Comparison of ENCODE assay signal across 1 cellular context in genomic region chr1:167722152-167722869, GRCh38.
TF ChIP-seq lines count a peak whose summit lies in the region.

No MANE protein-coding gene starts in this region.

TF ChIP-seq in K562, 482 proteins besides CTCF, POLR2A, EP300 and RAD21 (continued from another document and continues in another):
- TF ChIP-seq DEAF1 (CRISPR knock-in tag; IDR thresholded peaks at IDR 0.05) (no peak), L3MBTL2 (IDR thresholded peaks at IDR 0.05) (peak; percentile 79), SIN3A (IDR thresholded peaks at IDR 0.05; ENCODE audit: borderline replicate concordance in 2 of 2, control insufficient read depth in 1 of 2, low read depth in 2 of 2, low read length in 2 of 2) (peak; percentile 32 to 78; a peak in 1 of 4 replicates), YBX1 (IDR thresholded peaks at IDR 0.05) (no peak), HMG20A (CRISPR knock-in tag; conservative IDR thresholded peaks at IDR 0.05) (no peak), PHTF2 (CRISPR knock-in tag; IDR thresholded peaks at IDR 0.05) (no peak), TAF9B (IDR thresholded peaks at IDR 0.05; ENCODE audit: partially characterized antibody) (no peak), ZNF408 (CRISPR knock-in tag; IDR thresholded peaks at IDR 0.05; ENCODE audit: low read depth) (no peak), SMARCA5 (IDR thresholded peaks at IDR 0.05) (no peak), ETV5 (CRISPR knock-in tag; IDR thresholded peaks at IDR 0.05; ENCODE audit: low read depth) (no peak), PTTG1 (tag; IDR thresholded peaks at IDR 0.05; ENCODE audit: low read depth) (no peak), DLX4 (CRISPR knock-in tag; IDR thresholded peaks at IDR 0.05) (no peak), CREB3 (tag; conservative IDR thresholded peaks at IDR 0.05; ENCODE audit: low read depth) (no peak), CEBPB (tag; IDR thresholded peaks at IDR 0.05) (no peak), FOXJ3 (CRISPR knock-in tag; IDR thresholded peaks at IDR 0.05) (no peak), PHF8 (IDR thresholded peaks at IDR 0.05; ENCODE audit: borderline replicate concordance, low read length) (peak; percentile 49; the same call in 1 of the 2 replicates), ZNF134 (CRISPR knock-in tag; conservative IDR thresholded peaks at IDR 0.05) (no peak), E2F5 (CRISPR knock-in tag; IDR thresholded peaks at IDR 0.05) (0 out of 2 replicates have a peak, but pooled peaks have one; percentile 20), MCM3 (IDR thresholded peaks at IDR 0.05) (no peak), GATA2 (CRISPR knock-in tag; IDR thresholded peaks at IDR 0.05) (no peak), TCF15 (CRISPR knock-in tag; IDR thresholded peaks at IDR 0.05) (no peak), TFE3 (CRISPR knock-in tag; IDR thresholded peaks at IDR 0.05) (no peak), HINFP (tag; conservative IDR thresholded peaks at IDR 0.05; ENCODE audit: low read depth) (no peak), SMAD1 (IDR thresholded peaks at IDR 0.05; ENCODE audit: low read depth, low read length, partially characterized antibody) (no peak), USF1 (CRISPR knock-in tag; IDR thresholded peaks at IDR 0.05) (no peak), RHOXF2B (CRISPR knock-in tag; conservative IDR thresholded peaks at IDR 0.05) (no peak), MXI1 (IDR thresholded peaks at IDR 0.05; ENCODE audit: low read depth, low read length) (0 out of 2 replicates have a peak, but pooled peaks have one; percentile 26), ELF1 (tag; IDR thresholded peaks at IDR 0.05) (no peak), NELFE (IDR thresholded peaks at IDR 0.05; ENCODE audit: insufficient read depth, insufficient read length) (no peak), HDAC1 (IDR thresholded peaks at IDR 0.05) (no peak), CBFA2T3 (IDR thresholded peaks at IDR 0.05) (no peak), ZBTB7A (IDR thresholded peaks at IDR 0.05; ENCODE audit: borderline replicate concordance, control insufficient read depth, low read depth, low read length) (peak; percentile 91), PURB (CRISPR knock-in tag; IDR thresholded peaks at IDR 0.05; ENCODE audit: low read depth) (no peak), SMAD4 (CRISPR knock-in tag; conservative IDR thresholded peaks at IDR 0.05) (peak; percentile 75), POLR2AphosphoS5 (IDR thresholded peaks at IDR 0.05; ENCODE audit: control insufficient read depth, insufficient read depth, low read depth, low read length) (no peak), ZNF655 (CRISPR knock-in tag; IDR thresholded peaks at IDR 0.05) (no peak)
- TF ChIP-seq, protein P1, sequence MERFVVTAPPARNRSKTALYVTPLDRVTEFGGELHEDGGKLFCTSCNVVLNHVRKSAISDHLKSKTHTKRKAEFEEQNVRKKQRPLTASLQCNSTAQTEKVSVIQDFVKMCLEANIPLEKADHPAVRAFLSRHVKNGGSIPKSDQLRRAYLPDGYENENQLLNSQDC (CRISPR knock-in tag; IDR thresholded peaks at IDR 0.05), result no peak
- TF ChIP-seq, protein P2, sequence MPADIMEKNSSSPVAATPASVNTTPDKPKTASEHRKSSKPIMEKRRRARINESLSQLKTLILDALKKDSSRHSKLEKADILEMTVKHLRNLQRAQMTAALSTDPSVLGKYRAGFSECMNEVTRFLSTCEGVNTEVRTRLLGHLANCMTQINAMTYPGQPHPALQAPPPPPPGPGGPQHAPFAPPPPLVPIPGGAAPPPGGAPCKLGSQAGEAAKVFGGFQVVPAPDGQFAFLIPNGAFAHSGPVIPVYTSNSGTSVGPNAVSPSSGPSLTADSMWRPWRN (IDR thresholded peaks at IDR 0.05; ENCODE audit: low read depth), result 0 out of 2 replicates have a peak, but pooled peaks have one; percentile 34
- TF ChIP-seq, protein P3, sequence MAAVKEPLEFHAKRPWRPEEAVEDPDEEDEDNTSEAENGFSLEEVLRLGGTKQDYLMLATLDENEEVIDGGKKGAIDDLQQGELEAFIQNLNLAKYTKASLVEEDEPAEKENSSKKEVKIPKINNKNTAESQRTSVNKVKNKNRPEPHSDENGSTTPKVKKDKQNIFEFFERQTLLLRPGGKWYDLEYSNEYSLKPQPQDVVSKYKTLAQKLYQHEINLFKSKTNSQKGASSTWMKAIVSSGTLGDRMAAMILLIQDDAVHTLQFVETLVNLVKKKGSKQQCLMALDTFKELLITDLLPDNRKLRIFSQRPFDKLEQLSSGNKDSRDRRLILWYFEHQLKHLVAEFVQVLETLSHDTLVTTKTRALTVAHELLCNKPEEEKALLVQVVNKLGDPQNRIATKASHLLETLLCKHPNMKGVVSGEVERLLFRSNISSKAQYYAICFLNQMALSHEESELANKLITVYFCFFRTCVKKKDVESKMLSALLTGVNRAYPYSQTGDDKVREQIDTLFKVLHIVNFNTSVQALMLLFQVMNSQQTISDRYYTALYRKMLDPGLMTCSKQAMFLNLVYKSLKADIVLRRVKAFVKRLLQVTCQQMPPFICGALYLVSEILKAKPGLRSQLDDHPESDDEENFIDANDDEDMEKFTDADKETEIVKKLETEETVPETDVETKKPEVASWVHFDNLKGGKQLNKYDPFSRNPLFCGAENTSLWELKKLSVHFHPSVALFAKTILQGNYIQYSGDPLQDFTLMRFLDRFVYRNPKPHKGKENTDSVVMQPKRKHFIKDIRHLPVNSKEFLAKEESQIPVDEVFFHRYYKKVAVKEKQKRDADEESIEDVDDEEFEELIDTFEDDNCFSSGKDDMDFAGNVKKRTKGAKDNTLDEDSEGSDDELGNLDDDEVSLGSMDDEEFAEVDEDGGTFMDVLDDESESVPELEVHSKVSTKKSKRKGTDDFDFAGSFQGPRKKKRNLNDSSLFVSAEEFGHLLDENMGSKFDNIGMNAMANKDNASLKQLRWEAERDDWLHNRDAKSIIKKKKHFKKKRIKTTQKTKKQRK (IDR thresholded peaks at IDR 0.05; ENCODE audit: borderline replicate concordance, low read depth, low read length), result no peak
- TF ChIP-seq, protein P4, sequence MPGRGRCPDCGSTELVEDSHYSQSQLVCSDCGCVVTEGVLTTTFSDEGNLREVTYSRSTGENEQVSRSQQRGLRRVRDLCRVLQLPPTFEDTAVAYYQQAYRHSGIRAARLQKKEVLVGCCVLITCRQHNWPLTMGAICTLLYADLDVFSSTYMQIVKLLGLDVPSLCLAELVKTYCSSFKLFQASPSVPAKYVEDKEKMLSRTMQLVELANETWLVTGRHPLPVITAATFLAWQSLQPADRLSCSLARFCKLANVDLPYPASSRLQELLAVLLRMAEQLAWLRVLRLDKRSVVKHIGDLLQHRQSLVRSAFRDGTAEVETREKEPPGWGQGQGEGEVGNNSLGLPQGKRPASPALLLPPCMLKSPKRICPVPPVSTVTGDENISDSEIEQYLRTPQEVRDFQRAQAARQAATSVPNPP (IDR thresholded peaks at IDR 0.05; ENCODE audit: borderline replicate concordance, insufficient read depth, insufficient read length), result no peak
- TF ChIP-seq, protein P5, sequence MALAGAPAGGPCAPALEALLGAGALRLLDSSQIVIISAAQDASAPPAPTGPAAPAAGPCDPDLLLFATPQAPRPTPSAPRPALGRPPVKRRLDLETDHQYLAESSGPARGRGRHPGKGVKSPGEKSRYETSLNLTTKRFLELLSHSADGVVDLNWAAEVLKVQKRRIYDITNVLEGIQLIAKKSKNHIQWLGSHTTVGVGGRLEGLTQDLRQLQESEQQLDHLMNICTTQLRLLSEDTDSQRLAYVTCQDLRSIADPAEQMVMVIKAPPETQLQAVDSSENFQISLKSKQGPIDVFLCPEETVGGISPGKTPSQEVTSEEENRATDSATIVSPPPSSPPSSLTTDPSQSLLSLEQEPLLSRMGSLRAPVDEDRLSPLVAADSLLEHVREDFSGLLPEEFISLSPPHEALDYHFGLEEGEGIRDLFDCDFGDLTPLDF (CRISPR knock-in tag; IDR thresholded peaks at IDR 0.05), result peak; percentile 8; the same call in 1 of the 2 replicates
- TF ChIP-seq, protein P6, sequence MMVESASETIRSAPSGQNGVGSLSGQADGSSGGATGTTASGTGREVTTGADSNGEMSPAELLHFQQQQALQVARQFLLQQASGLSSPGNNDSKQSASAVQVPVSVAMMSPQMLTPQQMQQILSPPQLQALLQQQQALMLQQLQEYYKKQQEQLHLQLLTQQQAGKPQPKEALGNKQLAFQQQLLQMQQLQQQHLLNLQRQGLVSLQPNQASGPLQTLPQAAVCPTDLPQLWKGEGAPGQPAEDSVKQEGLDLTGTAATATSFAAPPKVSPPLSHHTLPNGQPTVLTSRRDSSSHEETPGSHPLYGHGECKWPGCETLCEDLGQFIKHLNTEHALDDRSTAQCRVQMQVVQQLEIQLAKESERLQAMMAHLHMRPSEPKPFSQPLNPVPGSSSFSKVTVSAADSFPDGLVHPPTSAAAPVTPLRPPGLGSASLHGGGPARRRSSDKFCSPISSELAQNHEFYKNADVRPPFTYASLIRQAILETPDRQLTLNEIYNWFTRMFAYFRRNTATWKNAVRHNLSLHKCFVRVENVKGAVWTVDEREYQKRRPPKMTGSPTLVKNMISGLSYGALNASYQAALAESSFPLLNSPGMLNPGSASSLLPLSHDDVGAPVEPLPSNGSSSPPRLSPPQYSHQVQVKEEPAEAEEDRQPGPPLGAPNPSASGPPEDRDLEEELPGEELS (CRISPR knock-in tag; IDR thresholded peaks at IDR 0.05; ENCODE audit: borderline replicate concordance), result 0 out of 2 replicates have a peak, but pooled peaks have one; percentile 46
